In genomic region chr14:66272221-66272620, GRCh38 we compare ENCODE assay signal across 11 cellular contexts.
"Had no signal": no experiment of that assay in that cellular context is flagged by ENCODE, and none has a peak within 500 bp of the region (broad histone marks: within the 10 kb centered on the region; RNA-seq: fewer than 3 reads in every experiment).

No MANE protein-coding gene starts in this region.

- H3K4me2 ChIP-seq: GM23338 had no signal

- DNase-seq: GM23248, GOT3, H7, H9, HCEC 1CT, HFFc6 had no signal

- H3K36me3 ChIP-seq: HAP-1 had no signal

- H2AFZ ChIP-seq: GM23248, GM23338 had no signal

- H3K27ac ChIP-seq: GM23248 had no signal

- FAIRE-seq: H1, H54 had no signal

- H3K4me1 ChIP-seq: HAP-1 had no signal

- H3K9me3 ChIP-seq: HAP-1 had no signal

- ATAC-seq: GM23338, HCT116 had no signal

- H3K4me3 ChIP-seq: GM23248, GM23338, HAP-1 had no signal

- H3K9ac ChIP-seq: GM23248 had no signal
